1 cellular context compared by ENCODE assay signal in genomic region chr12:122021822-122022392, GRCh38.
TF ChIP-seq lines count a peak whose summit lies in the region.

Gene BCL7A (plus strand): TSS chr12:122021884. CDS start chr12:122022092, 208 bp downstream.

TF ChIP-seq in HEK293, 187 proteins besides CTCF, POLR2A, EP300 and RAD21 (continued from another document and continues in another):
- peak; percentile 73; the same call in 1 of the 2 replicates for TF ChIP-seq ZNF488 (tag by site-specific recombination; IDR thresholded peaks at IDR 0.05)
- peak; percentile 82; the same call in 1 of the 2 replicates for TF ChIP-seq ZNF473 (tag by site-specific recombination; IDR thresholded peaks at IDR 0.05)
- TF ChIP-seq ZNF596 (tag by site-specific recombination; IDR thresholded peaks at IDR 0.05), result no peak
- TF ChIP-seq ZNF707 (tag by site-specific recombination; IDR thresholded peaks at IDR 0.05), result no peak
- peak; percentile 72; the same call in 1 of the 2 replicates for TF ChIP-seq ZSCAN5A (tag by site-specific recombination; IDR thresholded peaks at IDR 0.05)
- TF ChIP-seq SP3 (tag by site-specific recombination; IDR thresholded peaks at IDR 0.05), result no peak
- TF ChIP-seq, protein P1, sequence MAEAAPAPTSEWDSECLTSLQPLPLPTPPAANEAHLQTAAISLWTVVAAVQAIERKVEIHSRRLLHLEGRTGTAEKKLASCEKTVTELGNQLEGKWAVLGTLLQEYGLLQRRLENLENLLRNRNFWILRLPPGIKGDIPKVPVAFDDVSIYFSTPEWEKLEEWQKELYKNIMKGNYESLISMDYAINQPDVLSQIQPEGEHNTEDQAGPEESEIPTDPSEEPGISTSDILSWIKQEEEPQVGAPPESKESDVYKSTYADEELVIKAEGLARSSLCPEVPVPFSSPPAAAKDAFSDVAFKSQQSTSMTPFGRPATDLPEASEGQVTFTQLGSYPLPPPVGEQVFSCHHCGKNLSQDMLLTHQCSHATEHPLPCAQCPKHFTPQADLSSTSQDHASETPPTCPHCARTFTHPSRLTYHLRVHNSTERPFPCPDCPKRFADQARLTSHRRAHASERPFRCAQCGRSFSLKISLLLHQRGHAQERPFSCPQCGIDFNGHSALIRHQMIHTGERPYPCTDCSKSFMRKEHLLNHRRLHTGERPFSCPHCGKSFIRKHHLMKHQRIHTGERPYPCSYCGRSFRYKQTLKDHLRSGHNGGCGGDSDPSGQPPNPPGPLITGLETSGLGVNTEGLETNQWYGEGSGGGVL (tag by site-specific recombination; IDR thresholded peaks at IDR 0.05), result peak; percentile 95
- TF ChIP-seq GFI1B (tag by site-specific recombination; IDR thresholded peaks at IDR 0.05), result no peak
- TF ChIP-seq ZNF302 (tag by site-specific recombination; IDR thresholded peaks at IDR 0.05; ENCODE audit: low read depth), result 0 out of 2 replicates have a peak, but pooled peaks have one; percentile 44
- TF ChIP-seq ZNF544 (tag by site-specific recombination; IDR thresholded peaks at IDR 0.05), result no peak
- TF ChIP-seq TRIM28 (IDR thresholded peaks at IDR 0.05; ENCODE audit: borderline replicate concordance, low read length), result no peak
- TF ChIP-seq ZNF423 (tag by site-specific recombination; IDR thresholded peaks at IDR 0.05), result 0 out of 2 replicates have a peak, but pooled peaks have one; percentile 27
- TF ChIP-seq ZBTB26 (tag by site-specific recombination; optimal IDR thresholded peaks at IDR 0.05), result peak; percentile 99
- TF ChIP-seq, protein P2, sequence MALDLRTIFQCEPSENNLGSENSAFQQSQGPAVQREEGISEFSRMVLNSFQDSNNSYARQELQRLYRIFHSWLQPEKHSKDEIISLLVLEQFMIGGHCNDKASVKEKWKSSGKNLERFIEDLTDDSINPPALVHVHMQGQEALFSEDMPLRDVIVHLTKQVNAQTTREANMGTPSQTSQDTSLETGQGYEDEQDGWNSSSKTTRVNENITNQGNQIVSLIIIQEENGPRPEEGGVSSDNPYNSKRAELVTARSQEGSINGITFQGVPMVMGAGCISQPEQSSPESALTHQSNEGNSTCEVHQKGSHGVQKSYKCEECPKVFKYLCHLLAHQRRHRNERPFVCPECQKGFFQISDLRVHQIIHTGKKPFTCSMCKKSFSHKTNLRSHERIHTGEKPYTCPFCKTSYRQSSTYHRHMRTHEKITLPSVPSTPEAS (tag by site-specific recombination; IDR thresholded peaks at IDR 0.05), result peak; percentile 96
- TF ChIP-seq ZNF133 (tag by site-specific recombination; IDR thresholded peaks at IDR 0.05), result 0 out of 2 replicates have a peak, but pooled peaks have one; percentile 25
- TF ChIP-seq, protein P3, sequence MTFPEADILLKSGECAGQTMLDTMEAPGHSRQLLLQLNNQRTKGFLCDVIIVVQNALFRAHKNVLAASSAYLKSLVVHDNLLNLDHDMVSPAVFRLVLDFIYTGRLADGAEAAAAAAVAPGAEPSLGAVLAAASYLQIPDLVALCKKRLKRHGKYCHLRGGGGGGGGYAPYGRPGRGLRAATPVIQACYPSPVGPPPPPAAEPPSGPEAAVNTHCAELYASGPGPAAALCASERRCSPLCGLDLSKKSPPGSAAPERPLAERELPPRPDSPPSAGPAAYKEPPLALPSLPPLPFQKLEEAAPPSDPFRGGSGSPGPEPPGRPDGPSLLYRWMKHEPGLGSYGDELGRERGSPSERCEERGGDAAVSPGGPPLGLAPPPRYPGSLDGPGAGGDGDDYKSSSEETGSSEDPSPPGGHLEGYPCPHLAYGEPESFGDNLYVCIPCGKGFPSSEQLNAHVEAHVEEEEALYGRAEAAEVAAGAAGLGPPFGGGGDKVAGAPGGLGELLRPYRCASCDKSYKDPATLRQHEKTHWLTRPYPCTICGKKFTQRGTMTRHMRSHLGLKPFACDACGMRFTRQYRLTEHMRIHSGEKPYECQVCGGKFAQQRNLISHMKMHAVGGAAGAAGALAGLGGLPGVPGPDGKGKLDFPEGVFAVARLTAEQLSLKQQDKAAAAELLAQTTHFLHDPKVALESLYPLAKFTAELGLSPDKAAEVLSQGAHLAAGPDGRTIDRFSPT (tag by site-specific recombination; IDR thresholded peaks at IDR 0.05), result peak; percentile 26; the same call in 1 of the 2 replicates
- peak; percentile 92 for TF ChIP-seq ZNF692 (tag by site-specific recombination; IDR thresholded peaks at IDR 0.05)
- peak; percentile 81; the same call in 1 of the 2 replicates for TF ChIP-seq ZSCAN30 (tag by site-specific recombination; IDR thresholded peaks at IDR 0.05)
- TF ChIP-seq ZXDB (tag by site-specific recombination; IDR thresholded peaks at IDR 0.05), result peak; percentile 90
- no peak for TF ChIP-seq BCL11A (tag by site-specific recombination; IDR thresholded peaks at IDR 0.05; ENCODE audit: low read depth)
- peak; percentile 93 for TF ChIP-seq ZNF776 (tag by site-specific recombination; IDR thresholded peaks at IDR 0.05; ENCODE audit: borderline replicate concordance)
- TF ChIP-seq ZNF529 (tag by site-specific recombination; IDR thresholded peaks at IDR 0.05; ENCODE audit: insufficient replicate concordance), result no peak
- 0 out of 2 replicates have a peak, but pooled peaks have one; percentile 13 for TF ChIP-seq SCRT2 (tag by site-specific recombination; IDR thresholded peaks at IDR 0.05)
- peak; percentile 36; the same call in 1 of the 2 replicates for TF ChIP-seq ZNF2 (tag by site-specific recombination; IDR thresholded peaks at IDR 0.05)
- TF ChIP-seq ZNF391 (tag by site-specific recombination; IDR thresholded peaks at IDR 0.05; ENCODE audit: borderline replicate concordance, low read depth), result peak; percentile 90; the same call in 1 of the 2 replicates
- TF ChIP-seq ZNF654 (tag by site-specific recombination; IDR thresholded peaks at IDR 0.05; ENCODE audit: low read depth), result no peak
- TF ChIP-seq ZNF610 (tag by site-specific recombination; IDR thresholded peaks at IDR 0.05; ENCODE audit: borderline replicate concordance), result peak; percentile 81; the same call in 1 of the 2 replicates
- peak; percentile 83 for TF ChIP-seq ZFP69B (tag by site-specific recombination; IDR thresholded peaks at IDR 0.05)
- no peak for TF ChIP-seq ZNF549 (tag by site-specific recombination; IDR thresholded peaks at IDR 0.05)
- TF ChIP-seq PRDM4 (tag by site-specific recombination; IDR thresholded peaks at IDR 0.05), result peak; percentile 49; the same call in 1 of the 2 replicates
- no peak; the same call in 1 of the 2 replicates for TF ChIP-seq PRDM10 (tag by site-specific recombination; IDR thresholded peaks at IDR 0.05)
- no peak for TF ChIP-seq ZNF16 (tag by site-specific recombination; IDR thresholded peaks at IDR 0.05; ENCODE audit: low read depth)
- no peak for TF ChIP-seq ZNF571 (tag by site-specific recombination; IDR thresholded peaks at IDR 0.05)
- TF ChIP-seq ZNF324 (tag by site-specific recombination; IDR thresholded peaks at IDR 0.05), result peak; percentile 87
- TF ChIP-seq YY2 (tag by site-specific recombination; IDR thresholded peaks at IDR 0.05), result peak; percentile 81
- peak; percentile 72 for TF ChIP-seq YY1 (tag by site-specific recombination; IDR thresholded peaks at IDR 0.05)
- TF ChIP-seq, protein P4, sequence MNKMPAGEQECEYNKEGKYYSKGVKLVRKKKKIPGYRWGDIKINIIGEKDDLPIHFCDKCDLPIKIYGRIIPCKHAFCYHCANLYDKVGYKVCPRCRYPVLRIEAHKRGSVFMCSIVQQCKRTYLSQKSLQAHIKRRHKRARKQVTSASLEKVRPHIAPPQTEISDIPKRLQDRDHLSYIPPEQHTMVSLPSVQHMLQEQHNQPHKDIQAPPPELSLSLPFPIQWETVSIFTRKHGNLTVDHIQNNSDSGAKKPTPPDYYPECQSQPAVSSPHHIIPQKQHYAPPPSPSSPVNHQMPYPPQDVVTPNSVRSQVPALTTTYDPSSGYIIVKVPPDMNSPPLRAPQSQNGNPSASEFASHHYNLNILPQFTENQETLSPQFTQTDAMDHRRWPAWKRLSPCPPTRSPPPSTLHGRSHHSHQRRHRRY (tag by site-specific recombination; IDR thresholded peaks at IDR 0.05), result no peak
